13 cellular contexts compared by ENCODE assay signal in genomic region chr6:1535295-1535694, GRCh38.
DNase-seq lines count a peak whose midpoint lies in the region; ATAC-seq and TF ChIP-seq lines count a peak whose summit lies in the region.
"Had no signal": no experiment of that assay in that cellular context is flagged by ENCODE, and none has a peak within 500 bp of the region (broad histone marks: within the 10 kb centered on the region; RNA-seq: fewer than 3 reads in every experiment).

No MANE protein-coding gene starts in this region.

- no peaks in the 10 kb centered on the region for H3K36me3 Mint-ChIP-seq in activated T-helper 17 cell treated with anti-CD3 and anti-CD28 coated beads, Interleukin-2, amount 50 U/mL, for 72 hours (ENCODE audit: low read depth)

- peak overlapping the region; percentile 41 for H3K4me3 Mint-ChIP-seq in activated T-helper 17 cell treated with anti-CD3 and anti-CD28 coated beads, Interleukin-2, amount 50 U/mL, for 72 hours

- no peaks in the 10 kb centered on the region for H3K9me3 Mint-ChIP-seq in activated T-helper 17 cell treated with anti-CD3 and anti-CD28 coated beads, Interleukin-2, amount 50 U/mL, for 72 hours

- no peaks in the 10 kb centered on the region for H3K9me3 ChIP-seq in uterus

- no peak overlapping the region for H3K27ac ChIP-seq in uterus

- TF ChIP-seq POLR2A in uterus (IDR thresholded peaks at IDR 0.05) = no peak

- no peaks in the 10 kb centered on the region for H3K4me1 ChIP-seq in uterus

- H3K4me1 Mint-ChIP-seq in activated T-helper 17 cell treated with anti-CD3 and anti-CD28 coated beads, Interleukin-2, amount 50 U/mL, for 72 hours = peaks cover 9% of the 10 kb centered on the region

- no peaks in the 10 kb centered on the region for H3K36me3 ChIP-seq in uterus

- intact Hi-C loops in uterus (cut with DNase I; ENCODE audit: low total_unique reads) = no loop called here

- DNase-seq in AG10803 (ENCODE audit: low read depth) (peak; percentile 28), NCI-H460 (ENCODE audit: extremely low read depth, low read depth) (peak; percentile 6), kidney tubule cell (ENCODE audit: low spot score) (peak; percentile 56), MV-4-11 (lab: John Stamatoyannopoulos, UW) (no peak), NCI-H82 (lab: John Stamatoyannopoulos, UW) (no peak), SHP77 treated with DMSO at 0.1 percent for 48 hours (lab: John Stamatoyannopoulos, UW) (no peak), uterus (no peak)
- DNase-seq: activated CD8-positive, alpha-beta memory T cell treated with anti-CD3 and anti-CD28 coated beads for 24 hours; SHP77 had no signal

- no peaks in the 10 kb centered on the region for H3K27me3 Mint-ChIP-seq in activated T-helper 17 cell treated with anti-CD3 and anti-CD28 coated beads, Interleukin-2, amount 50 U/mL, for 72 hours

- H3K4me3 ChIP-seq in AG10803 (ENCODE audit: low read length) = no peak overlapping the region
- no peak overlapping the region for H3K4me3 ChIP-seq in uterus
- H3K4me3 ChIP-seq: GM12878, skin epidermis had no signal

- no peaks in the 10 kb centered on the region for H3K27me3 ChIP-seq in uterus

- H3K27ac Mint-ChIP-seq in activated T-helper 17 cell treated with anti-CD3 and anti-CD28 coated beads, Interleukin-2, amount 50 U/mL, for 72 hours = peak overlapping the region; percentile 41

- ATAC-seq in activated T-helper 17 cell treated with anti-CD3 and anti-CD28 coated beads, Interleukin-2, amount 50 U/mL, for 72 hours (replicated peaks) = peak; percentile 98
- ATAC-seq: GM12878, HepG2 had no signal

- TF ChIP-seq CTCF in AG10803 (conservative IDR thresholded peaks at IDR 0.05; ENCODE audit: low read length) = no peak
- no peak for TF ChIP-seq CTCF in uterus (IDR thresholded peaks at IDR 0.05)

Comparison
In these comparisons a context has a peak if more than half of its experiments do, and no peak if none do; other contexts are left out.
1. DNase-seq: peak in AG10803 (single experiment), NCI-H460 (single experiment) and kidney tubule cell (single experiment); none in MV-4-11 (single experiment), NCI-H82 (single experiment), SHP77 treated with DMSO at 0.1 percent for 48 hours (single experiment) and uterus (0 of 2).